In the genomic region with DNA sequence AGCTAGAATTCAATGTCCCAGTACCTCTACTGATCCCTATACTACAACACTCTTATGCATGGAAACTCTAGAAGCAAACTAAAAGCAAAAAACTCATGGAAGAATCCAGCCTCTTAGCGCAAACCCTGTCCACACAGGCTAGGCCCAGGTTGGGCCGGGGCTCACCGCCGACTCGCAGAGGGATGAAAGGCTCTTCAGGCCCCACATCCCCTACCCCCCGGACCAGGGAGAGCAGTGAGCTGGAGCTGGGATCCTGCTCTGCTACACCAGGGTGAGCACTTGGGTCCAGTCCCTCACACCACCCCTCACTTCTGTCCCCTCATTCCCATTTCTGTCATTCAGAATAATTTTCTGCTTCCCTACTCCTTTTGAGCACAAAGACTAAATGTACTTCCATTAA, we compare ENCODE assay signal across 15 cellular contexts. TPM values are rescaled to one million over a fixed set of nuclear protein-coding genes. Genes with fewer than 3 reads are reported as not detected.
DNase-seq lines count a peak whose midpoint lies in the region; ATAC-seq and TF ChIP-seq lines count a peak whose summit lies in the region.
"Had no signal": no experiment of that assay in that cellular context is flagged by ENCODE, and none has a peak within 500 bp of the region (broad histone marks: within the 10 kb centered on the region; RNA-seq: fewer than 3 reads in every experiment).

No MANE protein-coding gene starts in this region.

- peaks cover 27% of the 10 kb centered on the region for H3K36me3 Mint-ChIP-seq in activated T-cell treated with anti-CD3 and anti-CD28 coated beads, Interleukin-2, amount 50 U/mL, for 4 hours (ENCODE audit: insufficient read depth)
- peaks cover 43% of the 10 kb centered on the region for H3K36me3 Mint-ChIP-seq in activated T-helper 1 cell treated with anti-CD3 and anti-CD28 coated beads, Interleukin-12 subunit alpha, Interleukin-12 subunit beta, Interleukin-2, Interleukin-4 antibody, amounts not matched to agents 30 ng/mL and 10 ng/mL and 1 ng/mL, durations not matched to agents 14 hours and 24 hours and 36 hours (ENCODE audit: low read depth)
- H3K36me3 Mint-ChIP-seq in stimulated activated naive B cell treated with anti-CD40 and anti-IgM and Interleukin-4, amounts not matched to agents 10 μg/mL and 1 μg/mL and 100 μg/mL, for 72 hours = peaks cover 29 to 45% of the 10 kb centered on the region in 2 donors

- no peak for TF ChIP-seq EP300 in upper lobe of left lung (IDR thresholded peaks at IDR 0.05)

- TF ChIP-seq CTCF in foreskin fibroblast (IDR thresholded peaks at IDR 0.05; ENCODE audit: low read depth, low read length) (no peak), upper lobe of left lung (IDR thresholded peaks at IDR 0.05) (no peak), foreskin keratinocyte (conservative IDR thresholded peaks at IDR 0.05) (no peak)

- no peaks in the 10 kb centered on the region for H3K27me3 Mint-ChIP-seq in activated T-cell treated with anti-CD3 and anti-CD28 coated beads, Interleukin-2, amount 50 U/mL, for 4 hours (ENCODE audit: low read depth)
- peaks cover 2% of the 10 kb centered on the region for H3K27me3 Mint-ChIP-seq in activated T-helper 1 cell treated with anti-CD3 and anti-CD28 coated beads, Interleukin-12 subunit alpha, Interleukin-12 subunit beta, Interleukin-2, Interleukin-4 antibody, amounts not matched to agents 30 ng/mL and 10 ng/mL and 1 ng/mL, durations not matched to agents 14 hours and 24 hours and 36 hours (ENCODE audit: insufficient read depth)
- H3K27me3 Mint-ChIP-seq in stimulated activated naive B cell treated with anti-CD40 and anti-IgM and Interleukin-4, amounts not matched to agents 10 μg/mL and 1 μg/mL and 100 μg/mL, for 72 hours = no peaks in the 10 kb centered on the region

- TF ChIP-seq POLR2A in upper lobe of left lung (IDR thresholded peaks at IDR 0.05) = no peak

- H3K27ac Mint-ChIP-seq in activated T-helper 1 cell treated with anti-CD3 and anti-CD28 coated beads, Interleukin-12 subunit alpha, Interleukin-12 subunit beta, Interleukin-2, Interleukin-4 antibody, amounts not matched to agents 30 ng/mL and 10 ng/mL and 1 ng/mL, durations not matched to agents 14 hours and 24 hours and 36 hours = peak overlapping the region; percentile 59
- peak overlapping the region; percentile 62 for H3K27ac Mint-ChIP-seq in stimulated activated naive B cell treated with anti-CD40 and anti-IgM and Interleukin-4, amounts not matched to agents 10 μg/mL and 1 μg/mL and 100 μg/mL, for 72 hours

- H3K4me3 ChIP-seq in foreskin fibroblast (ENCODE audit: low read depth in 1 of 2, low read length in 2 of 2) (peak overlapping the region; percentile 78 to 91), upper lobe of left lung (peak overlapping the region in 1 of 4 donors; percentile 95)

- ATAC-seq in activated T-cell treated with anti-CD3 and anti-CD28 coated beads, Interleukin-2, amount 50 U/mL, for 4 hours = no peak
- no peak for ATAC-seq in stimulated activated naive B cell treated with anti-CD40 and anti-IgM and Interleukin-4, amounts not matched to agents 10 μg/mL and 1 μg/mL and 100 μg/mL, for 72 hours (replicated peaks)
- ATAC-seq in upper lobe of left lung (ENCODE audit: low FRiP score in 2 of 2) = no peak
- no peak for ATAC-seq in foreskin keratinocyte
- ATAC-seq in HG03457 (IDR thresholded peaks at IDR 0.05; ENCODE audit: unreplicated experiment) = no peak

- no peak for DNase-seq in activated T-cell treated with anti-CD3 and anti-CD28 coated beads, Interleukin-2, amount 50 U/mL, for 4 hours
- DNase-seq in activated T-cell treated with anti-CD3 and anti-CD28 coated beads, Interleukin-2, amount 50 U/mL, for 1 hour = no peak
- DNase-seq in activated T-helper 1 cell treated with anti-CD3 and anti-CD28 coated beads, Interleukin-12 subunit alpha, Interleukin-12 subunit beta, Interleukin-2, Interleukin-4 antibody, amounts not matched to agents 30 ng/mL and 10 ng/mL and 1 ng/mL, durations not matched to agents 14 hours and 24 hours and 36 hours (ENCODE audit: low spot score) = no peak
- DNase-seq in foreskin fibroblast (no peak), upper lobe of left lung (no peak), foreskin keratinocyte (no peak)
- no peak for DNase-seq in stimulated activated naive B cell treated with anti-CD40 and anti-IgM and Interleukin-4, amounts not matched to agents 10 μg/mL and 1 μg/mL and 100 μg/mL, for 72 hours
- DNase-seq: activated CD4-positive, alpha-beta T cell treated with anti-CD3 and anti-CD28 coated beads for 1 hour; BE2C; cerebellar nuclear complex; hippocampal formation; NCI-H2029; RPMI8226; stimulated activated CD4-positive, alpha-beta T cell treated with anti-CD3 and anti-CD28 coated beads, Interleukin-2, amount 100 ng/mL, for 24 hours had no signal

- H3K4me3 Mint-ChIP-seq in activated T-cell treated with anti-CD3 and anti-CD28 coated beads, Interleukin-2, amount 50 U/mL, for 4 hours = peak overlapping the region; percentile 95
- H3K4me3 Mint-ChIP-seq in activated T-helper 1 cell treated with anti-CD3 and anti-CD28 coated beads, Interleukin-12 subunit alpha, Interleukin-12 subunit beta, Interleukin-2, Interleukin-4 antibody, amounts not matched to agents 30 ng/mL and 10 ng/mL and 1 ng/mL, durations not matched to agents 14 hours and 24 hours and 36 hours = peak overlapping the region; percentile 99
- peak overlapping the region in 1 of 2 donors; percentile 96 for H3K4me3 Mint-ChIP-seq in stimulated activated naive B cell treated with anti-CD40 and anti-IgM and Interleukin-4, amounts not matched to agents 10 μg/mL and 1 μg/mL and 100 μg/mL, for 72 hours

- peak overlapping the region in 1 of 4 donors; percentile 92 for H3K27ac ChIP-seq in upper lobe of left lung
- no peak overlapping the region for H3K27ac ChIP-seq in foreskin keratinocyte

- intact Hi-C loops in activated T-helper 1 cell treated with anti-CD3 and anti-CD28 coated beads, Interleukin-12 subunit alpha, Interleukin-12 subunit beta, Interleukin-2, Interleukin-4 antibody, amounts not matched to agents 30 ng/mL and 10 ng/mL and 1 ng/mL, durations not matched to agents 14 hours and 24 hours and 36 hours (cut with micrococcal nuclease) = no loop called here

- WGBS in upper lobe of left lung, 2 donors = 90 to 98% methylated on average over 6 of the region's 6 CpGs

- peaks cover 31 to 43% (median 33%) of the 10 kb centered on the region in 4 donors for H3K4me1 ChIP-seq in upper lobe of left lung
- H3K4me1 ChIP-seq in foreskin keratinocyte = no peaks in the 10 kb centered on the region

- H3K27me3 ChIP-seq in upper lobe of left lung (no peaks in the 10 kb centered on the region), foreskin keratinocyte (no peaks in the 10 kb centered on the region)
- H3K27me3 ChIP-seq: BE2C had no signal

- no peaks in the 10 kb centered on the region for H3K9me3 ChIP-seq in upper lobe of left lung
- H3K9me3 ChIP-seq: BE2C had no signal

- no peaks in the 10 kb centered on the region for H3K9me3 Mint-ChIP-seq in activated T-cell treated with anti-CD3 and anti-CD28 coated beads, Interleukin-2, amount 50 U/mL, for 4 hours
- no peaks in the 10 kb centered on the region for H3K9me3 Mint-ChIP-seq in activated T-helper 1 cell treated with anti-CD3 and anti-CD28 coated beads, Interleukin-12 subunit alpha, Interleukin-12 subunit beta, Interleukin-2, Interleukin-4 antibody, amounts not matched to agents 30 ng/mL and 10 ng/mL and 1 ng/mL, durations not matched to agents 14 hours and 24 hours and 36 hours
- H3K9me3 Mint-ChIP-seq in stimulated activated naive B cell treated with anti-CD40 and anti-IgM and Interleukin-4, amounts not matched to agents 10 μg/mL and 1 μg/mL and 100 μg/mL, for 72 hours = no peaks in the 10 kb centered on the region

- peaks cover 58% of the 10 kb centered on the region for H3K4me1 Mint-ChIP-seq in activated T-cell treated with anti-CD3 and anti-CD28 coated beads, Interleukin-2, amount 50 U/mL, for 4 hours (ENCODE audit: low read depth)
- peaks cover 77% of the 10 kb centered on the region for H3K4me1 Mint-ChIP-seq in activated T-helper 1 cell treated with anti-CD3 and anti-CD28 coated beads, Interleukin-12 subunit alpha, Interleukin-12 subunit beta, Interleukin-2, Interleukin-4 antibody, amounts not matched to agents 30 ng/mL and 10 ng/mL and 1 ng/mL, durations not matched to agents 14 hours and 24 hours and 36 hours (ENCODE audit: low read depth)
- peaks cover 38 to 64% of the 10 kb centered on the region in 2 donors for H3K4me1 Mint-ChIP-seq in stimulated activated naive B cell treated with anti-CD40 and anti-IgM and Interleukin-4, amounts not matched to agents 10 μg/mL and 1 μg/mL and 100 μg/mL, for 72 hours

- H3K36me3 ChIP-seq in upper lobe of left lung = peaks cover 0 to 38% (median 17%) of the 10 kb centered on the region in 4 donors

RNA-seq across cellular contexts. Expression of gene OST4, which starts 2.0 kb away (rescaled TPM):
- 100 to 1,000 TPM; 225 to 244 (median 229) TPM for total RNA-seq in activated T-cell treated with anti-CD3 and anti-CD28 coated beads, Interleukin-2, amount 50 U/mL, for 4 hours
- total RNA-seq in activated T-helper 1 cell treated with anti-CD3 and anti-CD28 coated beads, Interleukin-12 subunit alpha, Interleukin-12 subunit beta, Interleukin-2, Interleukin-4 antibody, amounts not matched to agents 30 ng/mL and 10 ng/mL and 1 ng/mL, durations not matched to agents 14 hours and 24 hours and 36 hours = 322 and 332 TPM in 2 replicates
- total RNA-seq in upper lobe of left lung (100 to 1,000 TPM in 5 of 6 donors, 10 to 100 TPM in 1; 90.4 to 265 (median 176) TPM), foreskin keratinocyte (368 and 406 TPM in 2 replicates)
- 686 and 711 TPM in 2 replicates for polyA plus RNA-seq in foreskin keratinocyte

RNA-seq across cellular contexts. Expression of gene EMILIN1, which starts 9.0 kb away (rescaled TPM):
- total RNA-seq in activated T-cell treated with anti-CD3 and anti-CD28 coated beads, Interleukin-2, amount 50 U/mL, for 4 hours = 1 to 10 TPM in 2 of 3 donors, under 1 TPM in 1; 0.76 to 1.4 (median 1.3) TPM
- 1.1 and 1.5 TPM in 2 replicates for total RNA-seq in activated T-helper 1 cell treated with anti-CD3 and anti-CD28 coated beads, Interleukin-12 subunit alpha, Interleukin-12 subunit beta, Interleukin-2, Interleukin-4 antibody, amounts not matched to agents 30 ng/mL and 10 ng/mL and 1 ng/mL, durations not matched to agents 14 hours and 24 hours and 36 hours
- total RNA-seq in upper lobe of left lung = 100 to 1,000 TPM in 2 of 6 donors, 10 to 100 TPM in 4; 20.7 to 158 (median 49.0) TPM
- total RNA-seq in foreskin keratinocyte = 0.37 and 0.39 TPM in 2 replicates
- 0.25 and 0.37 TPM in 2 replicates for polyA plus RNA-seq in foreskin keratinocyte

RNA-seq across cellular contexts. Expression of gene KHK, which starts 17.1 kb away (rescaled TPM):
- total RNA-seq in activated T-cell treated with anti-CD3 and anti-CD28 coated beads, Interleukin-2, amount 50 U/mL, for 4 hours = 10 to 100 TPM in 1 of 3 donors, 1 to 10 TPM in 2; 5.2 to 10.7 (median 5.5) TPM
- total RNA-seq in activated T-helper 1 cell treated with anti-CD3 and anti-CD28 coated beads, Interleukin-12 subunit alpha, Interleukin-12 subunit beta, Interleukin-2, Interleukin-4 antibody, amounts not matched to agents 30 ng/mL and 10 ng/mL and 1 ng/mL, durations not matched to agents 14 hours and 24 hours and 36 hours = 12.2 and 12.4 TPM in 2 replicates
- total RNA-seq in upper lobe of left lung (10 to 100 TPM in 1 of 6 donors, 1 to 10 TPM in 5; 2.4 to 10.4 (median 6.3) TPM), foreskin keratinocyte (2.4 and 2.6 TPM in 2 replicates)
- 4.1 and 5.0 TPM in 2 replicates for polyA plus RNA-seq in foreskin keratinocyte

RNA-seq across cellular contexts. Expression of gene AGBL5, which starts 18.0 kb away (rescaled TPM):
- 10 to 100 TPM in 1 of 3 donors, 1 to 10 TPM in 2; 6.5 to 11.2 (median 9.2) TPM for total RNA-seq in activated T-cell treated with anti-CD3 and anti-CD28 coated beads, Interleukin-2, amount 50 U/mL, for 4 hours
- 12.3 and 13.8 TPM in 2 replicates for total RNA-seq in activated T-helper 1 cell treated with anti-CD3 and anti-CD28 coated beads, Interleukin-12 subunit alpha, Interleukin-12 subunit beta, Interleukin-2, Interleukin-4 antibody, amounts not matched to agents 30 ng/mL and 10 ng/mL and 1 ng/mL, durations not matched to agents 14 hours and 24 hours and 36 hours
- total RNA-seq in upper lobe of left lung = 10 to 100 TPM in 5 of 6 donors, 1 to 10 TPM in 1; 7.8 to 17.6 (median 14.3) TPM
- total RNA-seq in foreskin keratinocyte = 25.5 and 28.0 TPM in 2 replicates
- 20.9 and 21.9 TPM in 2 replicates for polyA plus RNA-seq in foreskin keratinocyte

RNA-seq across cellular contexts. Expression of gene TMEM214, which starts 36.7 kb away (rescaled TPM):
- 10 to 100 TPM; 59.0 to 71.3 (median 60.4) TPM for total RNA-seq in activated T-cell treated with anti-CD3 and anti-CD28 coated beads, Interleukin-2, amount 50 U/mL, for 4 hours
- 97.5 and 98.1 TPM in 2 replicates for total RNA-seq in activated T-helper 1 cell treated with anti-CD3 and anti-CD28 coated beads, Interleukin-12 subunit alpha, Interleukin-12 subunit beta, Interleukin-2, Interleukin-4 antibody, amounts not matched to agents 30 ng/mL and 10 ng/mL and 1 ng/mL, durations not matched to agents 14 hours and 24 hours and 36 hours
- total RNA-seq in upper lobe of left lung (100 to 1,000 TPM in 1 of 6 donors, 10 to 100 TPM in 5; 42.5 to 176 (median 62.0) TPM), foreskin keratinocyte (40.0 and 47.7 TPM in 2 replicates)
- polyA plus RNA-seq in foreskin keratinocyte = 49.2 and 53.8 TPM in 2 replicates
